Comparison of ENCODE assay signal across 14 cellular contexts in genomic region chr3:192516850-192517249, GRCh38.
DNase-seq lines count a peak whose midpoint lies in the region; ATAC-seq and TF ChIP-seq lines count a peak whose summit lies in the region.
"Had no signal": no experiment of that assay in that cellular context is flagged by ENCODE, and none has a peak within 500 bp of the region (broad histone marks: within the 10 kb centered on the region; RNA-seq: fewer than 3 reads in every experiment).

No MANE protein-coding gene starts in this region.

- peak overlapping the region in 10 of 12 donors; percentile 31 to 76 (median 68) for H3K27ac ChIP-seq in heart left ventricle
- peak overlapping the region; percentile 57 to 82 for H3K27ac ChIP-seq in right atrium auricular region

- H3K4me1 Mint-ChIP-seq in activated T-cell treated with anti-CD3 and anti-CD28 coated beads, Interleukin-2, amount 50 U/mL, for 4 hours (ENCODE audit: low read depth), result peaks cover 2% of the 10 kb centered on the region

- no peak for TF ChIP-seq POLR2A in heart left ventricle (IDR thresholded peaks at IDR 0.05)

- H3K27me3 ChIP-seq in heart left ventricle (peaks cover 0 to 30% (median 0%) of the 10 kb centered on the region in 9 donors), right atrium auricular region (no peaks in the 10 kb centered on the region)

- DNase-seq in Right ventricle myocardium inferior (ENCODE audit: missing footprints) (no peak), cardiac septum (ENCODE audit: low spot score) (no peak), heart left ventricle (peak in 1 of 5 donors; percentile 25), right atrium auricular region (ENCODE audit: low spot score) (no peak)
- DNase-seq in activated T-cell treated with anti-CD3 and anti-CD28 coated beads, Interleukin-2, amount 50 U/mL, for 4 hours, result no peak
- DNase-seq: C1 segment of cervical spinal cord; Calu3; CD4-positive, alpha-beta T cell; DMS 273 treated with DMSO at 0.1 percent for 48 hours; GOT3 had no signal

- H3K27me3 Mint-ChIP-seq in activated T-cell treated with anti-CD3 and anti-CD28 coated beads, Interleukin-2, amount 50 U/mL, for 4 hours (ENCODE audit: low read depth), result peaks cover 42% of the 10 kb centered on the region

- 20 to 28% (median 24%) methylated on average over 6 of the region's 6 CpGs for WGBS in heart left ventricle, 4 donors

- TF ChIP-seq CTCF in heart left ventricle (IDR thresholded peaks at IDR 0.05) (no peak), right atrium auricular region (IDR thresholded peaks at IDR 0.05) (no peak)

- no peaks in the 10 kb centered on the region for H3K9me3 Mint-ChIP-seq in activated T-cell treated with anti-CD3 and anti-CD28 coated beads, Interleukin-2, amount 50 U/mL, for 4 hours
- H3K9me3 Mint-ChIP-seq: CD4-positive, alpha-beta T cell had no signal

- peaks cover 0 to 66% (median 21%) of the 10 kb centered on the region in 12 donors for H3K4me1 ChIP-seq in heart left ventricle
- H3K4me1 ChIP-seq in right atrium auricular region, result peaks cover 0 to 31% of the 10 kb centered on the region in 2 donors
- H3K4me1 ChIP-seq: HAP-1 had no signal

- H3K9me3 ChIP-seq in heart left ventricle (no peaks in the 10 kb centered on the region), right atrium auricular region (no peaks in the 10 kb centered on the region)
- H3K9me3 ChIP-seq: HAP-1 had no signal

- H3K36me3 Mint-ChIP-seq in activated T-cell treated with anti-CD3 and anti-CD28 coated beads, Interleukin-2, amount 50 U/mL, for 4 hours (ENCODE audit: insufficient read depth), result no peaks in the 10 kb centered on the region

- intact Hi-C loops in Right ventricle myocardium inferior (cut with DNase I), result loop anchor here (2.0 to 5.0 kb wide), 2 partner anchors 22 to 35 kb away; no protein-coding TSS in a partner anchor
- intact Hi-C loops in cardiac septum (cut with DNase I), result no loop called here
- intact Hi-C loops in heart left ventricle (cut with DNase I), result loop anchor here in 1 of 10 donors (5.0 kb wide), 1 partner anchor 35 kb away; no protein-coding TSS in a partner anchor

- H3K4me3 Mint-ChIP-seq in activated T-cell treated with anti-CD3 and anti-CD28 coated beads, Interleukin-2, amount 50 U/mL, for 4 hours, result no peak overlapping the region
- H3K4me3 Mint-ChIP-seq: CD4-positive, alpha-beta T cell had no signal

- ATAC-seq in Right ventricle myocardium inferior (peak; percentile 21), heart left ventricle (peak; percentile 22 to 74 (median 45)), GM21825 (IDR thresholded peaks at IDR 0.05; ENCODE audit: unreplicated experiment) (no peak), GM18870 (IDR thresholded peaks at IDR 0.05; ENCODE audit: unreplicated experiment) (no peak)
- ATAC-seq in activated T-cell treated with anti-CD3 and anti-CD28 coated beads, Interleukin-2, amount 50 U/mL, for 4 hours, result no peak
- ATAC-seq: GM12878 had no signal

- H3K36me3 ChIP-seq in heart left ventricle (no peaks in the 10 kb centered on the region), right atrium auricular region (no peaks in the 10 kb centered on the region)
- H3K36me3 ChIP-seq: HAP-1 had no signal

- H3K4me3 ChIP-seq in heart left ventricle, result no peak overlapping the region
- H3K4me3 ChIP-seq in right atrium auricular region, result no peak overlapping the region
- H3K4me3 ChIP-seq: GM12878, HAP-1 had no signal

Comparison
In these comparisons a context has a peak if more than half of its experiments do, and no peak if none do; other contexts are left out.
1. ATAC-seq: peak in Right ventricle myocardium inferior (single experiment) and heart left ventricle (4 of 4); none in GM21825 (single experiment), GM18870 (single experiment) and activated T-cell treated with anti-CD3 and anti-CD28 coated beads, Interleukin-2, amount 50 U/mL, for 4 hours (0 of 2).